In the genomic region with DNA sequence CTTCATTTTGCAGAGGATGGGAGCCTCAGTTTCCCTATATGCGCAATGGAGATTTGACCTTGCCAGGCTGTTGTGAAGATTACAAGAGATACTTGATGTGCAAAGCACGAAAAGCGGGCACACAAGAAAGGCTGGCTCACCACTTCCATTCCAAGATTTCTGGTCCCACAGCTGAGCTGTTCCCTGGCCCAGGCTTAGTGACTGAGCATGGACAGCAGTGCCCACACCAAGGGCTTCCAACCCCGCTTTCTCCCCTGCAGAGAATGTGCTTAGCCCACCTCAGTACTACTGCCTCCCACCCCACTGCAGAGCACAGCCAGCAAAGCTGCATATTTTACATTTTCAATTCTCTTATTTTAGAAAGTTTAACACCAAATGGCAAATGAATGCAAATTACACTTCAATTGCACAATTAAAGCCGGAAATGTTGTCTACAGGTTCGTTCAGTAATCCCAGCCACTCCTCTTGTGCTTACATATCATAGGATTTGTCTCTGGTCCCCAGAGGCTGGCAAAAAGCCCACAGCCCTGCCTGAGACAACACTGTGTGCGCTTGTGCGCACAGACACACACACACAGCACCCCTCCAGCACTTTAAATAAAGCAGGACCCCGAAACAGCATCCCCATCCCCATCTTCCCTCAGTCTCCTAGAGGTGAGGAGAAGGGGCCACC, we compare ENCODE assay signal across 13 cellular contexts. TPM values are rescaled to one million over a fixed set of nuclear protein-coding genes. Genes with fewer than 3 reads are reported as not detected.
DNase-seq lines count a peak whose midpoint lies in the region; ATAC-seq and TF ChIP-seq lines count a peak whose summit lies in the region.
"Had no signal": no experiment of that assay in that cellular context is flagged by ENCODE, and none has a peak within 500 bp of the region (broad histone marks: within the 10 kb centered on the region; RNA-seq: fewer than 3 reads in every experiment).

No MANE protein-coding gene starts in this region.

- H4K20me1 ChIP-seq in PC-9 (ENCODE audit: insufficient read depth): no peaks in the 10 kb centered on the region

- TF ChIP-seq POLR2A in esophagus squamous epithelium (IDR thresholded peaks at IDR 0.05): no peak

- H3K27me3 ChIP-seq in PC-9 (ENCODE audit: insufficient read depth, low read depth) (no peaks in the 10 kb centered on the region), esophagus squamous epithelium (no peaks in the 10 kb centered on the region), psoas muscle (ENCODE audit: insufficient read depth in 3 of 3, low read length in 2 of 3) (no peaks in the 10 kb centered on the region)

- no peaks in the 10 kb centered on the region for H3K27me3 Mint-ChIP-seq in Calu3 (ENCODE audit: unreplicated experiment)
- H3K27me3 Mint-ChIP-seq: activated naive CD8-positive, alpha-beta T cell treated with anti-CD3 and anti-CD28 coated beads, Interleukin-2, amount 10 ng/mL, durations not matched to agents 7 days and 5 days; stimulated activated naive CD8-positive, alpha-beta T cell treated with anti-CD3 and anti-CD28 coated beads, Interleukin-15, amount 100 ng/mL, for 72 hours had no signal

- no peak overlapping the region for H3K4me3 Mint-ChIP-seq in Calu3 (ENCODE audit: low read depth, unreplicated experiment)
- H3K4me3 Mint-ChIP-seq: activated naive CD8-positive, alpha-beta T cell treated with anti-CD3 and anti-CD28 coated beads, Interleukin-2, amount 10 ng/mL, durations not matched to agents 7 days and 5 days; stimulated activated naive CD8-positive, alpha-beta T cell treated with anti-CD3 and anti-CD28 coated beads, Interleukin-15, amount 100 ng/mL, for 72 hours had no signal

- no peaks in the 10 kb centered on the region for H3K79me2 ChIP-seq in PC-9 (ENCODE audit: low read depth)

- WGBS in esophagus squamous epithelium, 2 donors: 63 to 71% methylated on average over 6 to 9 of the region's 9 CpGs
- WGBS in psoas muscle, 3 donors: 91 to 95% (median 92%) methylated on average over 9 of the region's 9 CpGs

- peak overlapping the region; percentile 72 for H3K4me2 ChIP-seq in PC-9

- peak overlapping the region; percentile 97 for H3K27ac Mint-ChIP-seq in Calu3 (ENCODE audit: unreplicated experiment)

- H3K4me3 ChIP-seq in PC-9 (no peak overlapping the region), esophagus squamous epithelium (no peak overlapping the region), psoas muscle (no peak overlapping the region)
- H3K4me3 ChIP-seq: GM12878 had no signal

- H3K27ac ChIP-seq in PC-9: peak overlapping the region; percentile 98
- peak overlapping the region; percentile 61 to 83 (median 79) for H3K27ac ChIP-seq in esophagus squamous epithelium
- peak overlapping the region; percentile 75 for H3K27ac ChIP-seq in psoas muscle

- H3F3A ChIP-seq in PC-9 (ENCODE audit: insufficient read depth, low read depth): peaks cover 38% of the 10 kb centered on the region

- H3K9me2 ChIP-seq in PC-9 (ENCODE audit: insufficient read depth): no peaks in the 10 kb centered on the region

- no peak for TF ChIP-seq CTCF in Calu3 (IDR thresholded peaks at IDR 0.05; ENCODE audit: unreplicated experiment)
- TF ChIP-seq CTCF in PC-9 (conservative IDR thresholded peaks at IDR 0.05): no peak
- TF ChIP-seq CTCF in esophagus squamous epithelium (IDR thresholded peaks at IDR 0.05): no peak
- no peak for TF ChIP-seq CTCF in psoas muscle (IDR thresholded peaks at IDR 0.05)

- no peak overlapping the region for H2AFZ ChIP-seq in PC-9

- H3K9me3 ChIP-seq in PC-9 (ENCODE audit: insufficient read depth, low read depth) (no peaks in the 10 kb centered on the region), esophagus squamous epithelium (no peaks in the 10 kb centered on the region), psoas muscle (no peaks in the 10 kb centered on the region)

- BruUV-seq in Calu3 (replicated peaks; lab: Mats Ljungman, UMichigan): no TSS peak
- BruUV-seq in PC-9 (replicated peaks; lab: Mats Ljungman, UMichigan): TSS peak; percentile 34

- intact Hi-C loops in Calu3 (cut with micrococcal nuclease; ENCODE audit: unreplicated experiment): loop anchor here (5.0 to 10.0 kb wide), 2 partner anchors 42 to 64 kb away; partner anchors contain the start of gene MTSS2
- intact Hi-C loops in PC-9 (cut with micrococcal nuclease; ENCODE audit: unreplicated experiment): loop anchor here (2.0 kb wide), 1 partner anchor 62 kb away; the partner anchor contains the start of gene MTSS2
- intact Hi-C loops in esophagus squamous epithelium (cut with DNase I): no loop called here
- intact Hi-C loops in psoas muscle (cut with DNase I): no loop called here

- H3K4me1 Mint-ChIP-seq in Calu3 (ENCODE audit: low read depth, unreplicated experiment): peaks cover 55% of the 10 kb centered on the region

- POLR2A ChIA-PET in PC-9 (lab: Charles Lee; ENCODE audit: unreplicated experiment): interaction anchor here (0.7 kb wide), 1 partner anchor 42 kb away, joined by 6 read pairs; no protein-coding TSS in a partner anchor

- H3K36me3 ChIP-seq in PC-9 (ENCODE audit: low read depth) (no peaks in the 10 kb centered on the region), esophagus squamous epithelium (peaks cover 0 to 13% (median 0%) of the 10 kb centered on the region in 3 donors), psoas muscle (ENCODE audit: insufficient read depth in 1 of 2, low read depth in 1 of 2) (no peaks in the 10 kb centered on the region)

- H3K9me3 Mint-ChIP-seq in Calu3 (ENCODE audit: low read depth, unreplicated experiment): no peaks in the 10 kb centered on the region
- H3K9me3 Mint-ChIP-seq: activated naive CD8-positive, alpha-beta T cell treated with anti-CD3 and anti-CD28 coated beads, Interleukin-2, amount 10 ng/mL, durations not matched to agents 7 days and 5 days; stimulated activated naive CD8-positive, alpha-beta T cell treated with anti-CD3 and anti-CD28 coated beads, Interleukin-15, amount 100 ng/mL, for 72 hours had no signal

- peak; percentile 48 for DNase-seq in Calu3
- peak in 1 of 2 experiments; percentile 54 for DNase-seq in PC-9
- DNase-seq in esophagus squamous epithelium (lab: John Stamatoyannopoulos, UW): no peak
- no peak for DNase-seq in psoas muscle
- no peak for DNase-seq in hepatic stellate cell (ENCODE audit: low spot score)
- DNase-seq in NCI-H526 (lab: John Stamatoyannopoulos, UW): no peak
- DNase-seq: activated naive CD8-positive, alpha-beta T cell treated with anti-CD3 and anti-CD28 coated beads, Interleukin-2, amount 10 ng/mL, durations not matched to agents 7 days and 5 days; NCI-H146; RPMI8226; stimulated activated naive CD8-positive, alpha-beta T cell treated with anti-CD3 and anti-CD28 coated beads, Interleukin-15, amount 100 ng/mL, for 72 hours had no signal

- ATAC-seq in psoas muscle: no peak
- no peak for ATAC-seq in HG03039 (IDR thresholded peaks at IDR 0.05; ENCODE audit: unreplicated experiment)
- no peak for ATAC-seq in GM18868 (IDR thresholded peaks at IDR 0.05; ENCODE audit: unreplicated experiment)
- ATAC-seq: GM12878; stimulated activated naive CD8-positive, alpha-beta T cell treated with anti-CD3 and anti-CD28 coated beads, Interleukin-15, amount 100 ng/mL, for 72 hours had no signal

- CTCF ChIA-PET in Calu3 (lab: Charles Lee): interaction anchor here (1.1 to 1.5 kb wide), 2 partner anchors 18 to 22 kb away, joined by 4 to 5 read pairs; no protein-coding TSS in a partner anchor
- CTCF ChIA-PET in PC-9 (lab: Charles Lee): interaction anchor here (1.1 kb wide), 1 partner anchor 11 kb away, joined by 4 read pairs; no protein-coding TSS in a partner anchor

- H3K4me1 ChIP-seq in PC-9 (replicated peaks; ENCODE audit: insufficient read depth) (peaks cover 53% of the 10 kb centered on the region), esophagus squamous epithelium (peaks cover 57 to 92% (median 85%) of the 10 kb centered on the region in 3 donors), psoas muscle (peaks cover 82% of the 10 kb centered on the region)

- H3K36me3 Mint-ChIP-seq in Calu3 (ENCODE audit: insufficient read depth, unreplicated experiment): peaks cover 24% of the 10 kb centered on the region

RNA-seq across cellular contexts. Expression of gene VAC14, which starts 51.8 kb away (rescaled TPM):
- total RNA-seq in Calu3 (2022) (60.7 and 63.8 TPM in 2 replicates), PC-9 (2021) (44.5 and 46.8 TPM in 2 replicates), esophagus squamous epithelium (10 to 100 TPM; 18.6 to 32.2 (median 25.9) TPM), psoas muscle (10 to 100 TPM; 20.0 to 24.3 (median 23.7) TPM)
- 10 to 100 TPM; 19.9 to 23.0 (median 20.5) TPM for polyA plus RNA-seq in psoas muscle

Comparison
In these comparisons a context has a peak if more than half of its experiments do, and no peak if none do; other contexts are left out.
1. intact Hi-C loops: an anchor here in Calu3 (5.0 to 10.0 kb wide) and PC-9 (2.0 kb wide); none called in esophagus squamous epithelium and psoas muscle.